14 cellular contexts compared by ENCODE assay signal in the genomic region with DNA sequence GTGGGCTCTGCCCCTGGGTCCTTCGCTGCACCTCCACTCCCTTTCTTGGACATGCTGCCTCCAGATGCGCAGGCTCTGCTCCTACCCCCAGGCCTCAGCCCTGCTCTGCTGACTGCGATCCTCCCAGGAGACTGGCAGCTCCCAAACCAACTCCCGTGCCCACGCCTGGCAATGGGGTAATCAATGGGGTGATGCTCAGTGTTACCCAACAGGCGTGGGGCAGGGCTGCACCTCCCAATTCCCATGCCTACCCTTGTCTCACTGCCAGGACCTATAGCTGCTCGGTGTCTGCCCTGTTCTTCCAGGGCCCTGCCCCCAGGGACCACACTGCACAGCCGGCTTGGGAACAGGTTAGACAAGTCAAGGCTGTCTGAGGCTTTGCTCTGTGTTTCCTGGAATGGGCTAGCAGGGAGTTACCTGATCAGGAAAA. TPM values are rescaled to one million over a fixed set of nuclear protein-coding genes. Genes with fewer than 3 reads are reported as not detected.
A peak's percentile ranks its signal among the peaks of the same experiment; 100 is the strongest.
DNase-seq lines count a peak whose midpoint lies in the region; ATAC-seq and TF ChIP-seq lines count a peak whose summit lies in the region.
"Had no signal": no experiment of that assay in that cellular context is flagged by ENCODE, and none has a peak within 500 bp of the region (broad histone marks: within the 10 kb centered on the region; RNA-seq: fewer than 3 reads in every experiment).

A gene with protein sequence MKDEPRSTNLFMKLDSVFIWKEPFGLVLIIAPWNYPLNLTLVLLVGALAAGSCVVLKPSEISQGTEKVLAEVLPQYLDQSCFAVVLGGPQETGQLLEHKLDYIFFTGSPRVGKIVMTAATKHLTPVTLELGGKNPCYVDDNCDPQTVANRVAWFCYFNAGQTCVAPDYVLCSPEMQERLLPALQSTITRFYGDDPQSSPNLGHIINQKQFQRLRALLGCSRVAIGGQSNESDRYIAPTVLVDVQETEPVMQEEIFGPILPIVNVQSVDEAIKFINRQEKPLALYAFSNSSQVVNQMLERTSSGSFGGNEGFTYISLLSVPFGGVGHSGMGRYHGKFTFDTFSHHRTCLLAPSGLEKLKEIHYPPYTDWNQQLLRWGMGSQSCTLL (minus strand): TSS at position 182 of the 430 bp plus-strand sequence. CDS start 7,688 bp downstream, outside the sequence.

- ATAC-seq in upper lobe of left lung (ENCODE audit: low FRiP score in 2 of 2), result peak; percentile 44 to 76
- ATAC-seq in activated T-cell treated with anti-CD3 and anti-CD28 coated beads, Interleukin-2, amount 50 U/mL, for 72 hours (replicated peaks in 1 of 2), result no peak
- ATAC-seq: left cardiac atrium had no signal

- no peak within 1 kb of the TSS for H3K4ac ChIP-seq in mesendoderm (ENCODE audit: low read depth, low read length)

- no peak within 1 kb of the TSS for H3K18ac ChIP-seq in mesendoderm (ENCODE audit: low read length)

- H3K79me2 ChIP-seq in mesendoderm (ENCODE audit: control insufficient read depth, insufficient read depth, low read length), result no peaks in the 10 kb centered on the region

- H3K27me3 ChIP-seq in colonic mucosa, result no peaks in the 10 kb centered on the region
- no peaks in the 10 kb centered on the region for H3K27me3 ChIP-seq in mesendoderm (ENCODE audit: insufficient read depth, low read length, poor library complexity)
- H3K27me3 ChIP-seq in upper lobe of left lung, result no peaks in the 10 kb centered on the region
- H3K27me3 ChIP-seq in ascending aorta, result no peaks in the 10 kb centered on the region
- H3K27me3 ChIP-seq: neural progenitor cell had no signal

- no peaks in the 10 kb centered on the region for H3K36me3 Mint-ChIP-seq in activated T-cell treated with anti-CD3 and anti-CD28 coated beads, Interleukin-2, amount 50 U/mL, for 72 hours (ENCODE audit: insufficient read depth in 2 of 2)
- H3K36me3 Mint-ChIP-seq: neural progenitor cell had no signal

- no peak within 1 kb of the TSS for H3K27ac Mint-ChIP-seq in activated T-cell treated with anti-CD3 and anti-CD28 coated beads, Interleukin-2, amount 50 U/mL, for 72 hours
- H3K27ac Mint-ChIP-seq: neural progenitor cell had no signal

- peak within 1 kb of the TSS; percentile 30 for H3K56ac ChIP-seq in mesendoderm (ENCODE audit: low read length)

- TF ChIP-seq EP300 in upper lobe of left lung (IDR thresholded peaks at IDR 0.05), result no peak

- H4K5ac ChIP-seq in mesendoderm (ENCODE audit: low read length), result no peak within 1 kb of the TSS

- DNase-seq in NCI-H2196 (lab: John Stamatoyannopoulos, UW; ENCODE audit: unreplicated experiment) (peak; percentile 11), NCI-H2196 treated with DMSO at 0.1 percent for 48 hours (lab: John Stamatoyannopoulos, UW; ENCODE audit: unreplicated experiment) (no peak), colonic mucosa (peak; percentile 89), mesendoderm (peak; percentile 72), upper lobe of left lung (peak in 1 of 2 donors; percentile 83), SW480 (ENCODE audit: low spot score) (no peak), ascending aorta (ENCODE audit: low spot score in 2 of 2) (no peak)
- DNase-seq in activated T-cell treated with anti-CD3 and anti-CD28 coated beads, Interleukin-2, amount 50 U/mL, for 72 hours, result no peak
- DNase-seq: activated CD4-positive, alpha-beta T cell treated with anti-CD3 and anti-CD28 coated beads for 4 hours; left cardiac atrium; NCI-H1436 had no signal

- no peak within 1 kb of the TSS for H2BK120ac ChIP-seq in mesendoderm (ENCODE audit: low read depth, low read length)

- no peak within 1 kb of the TSS for H3K23ac ChIP-seq in mesendoderm (ENCODE audit: low read length)

- no peak within 1 kb of the TSS for H2BK5ac ChIP-seq in mesendoderm (ENCODE audit: low read length)

- H3K4me2 ChIP-seq in mesendoderm (ENCODE audit: low read length), result no peak within 1 kb of the TSS
- H3K4me2 ChIP-seq: neural progenitor cell had no signal

- no peaks in the 10 kb centered on the region for H3K79me1 ChIP-seq in mesendoderm (ENCODE audit: low read length)

- TF ChIP-seq POLR2A in upper lobe of left lung (IDR thresholded peaks at IDR 0.05), result peak in 1 of 4 donors; percentile 8

- H3K9me3 Mint-ChIP-seq in activated T-cell treated with anti-CD3 and anti-CD28 coated beads, Interleukin-2, amount 50 U/mL, for 72 hours, result peaks cover 2 to 3% of the 10 kb centered on the region in 2 donors

- no peak within 1 kb of the TSS for H4K8ac ChIP-seq in mesendoderm (ENCODE audit: low read depth, low read length)

- H3K4me3 ChIP-seq in colonic mucosa (no peak within 1 kb of the TSS), mesendoderm (ENCODE audit: low read length) (no peak within 1 kb of the TSS), upper lobe of left lung (no peak within 1 kb of the TSS), ascending aorta (no peak within 1 kb of the TSS)
- H3K4me3 ChIP-seq: neural progenitor cell, thoracic aorta had no signal

- no peak within 1 kb of the TSS for H2BK15ac ChIP-seq in mesendoderm (replicated peaks; ENCODE audit: low read depth)

- no CpG with 5 or more reads among the region's 8 CpGs for WGBS in mesendoderm (ENCODE audit: extremely low coverage, insufficient coverage, low lambda C conversion rate)
- 71 to 73% methylated on average over 3 to 8 of the region's 8 CpGs for WGBS in upper lobe of left lung, 2 donors

- H3K4me3 Mint-ChIP-seq in activated T-cell treated with anti-CD3 and anti-CD28 coated beads, Interleukin-2, amount 50 U/mL, for 72 hours, result no peak within 1 kb of the TSS
- H3K4me3 Mint-ChIP-seq: neural progenitor cell had no signal

- H2AK5ac ChIP-seq in mesendoderm (ENCODE audit: low read length), result no peak within 1 kb of the TSS

- peaks cover 11% of the 10 kb centered on the region for H3K4me1 ChIP-seq in colonic mucosa
- no peaks in the 10 kb centered on the region for H3K4me1 ChIP-seq in mesendoderm (ENCODE audit: control insufficient read depth, low read depth, low read length)
- H3K4me1 ChIP-seq in upper lobe of left lung, result peaks cover 0 to 6% (median 5%) of the 10 kb centered on the region in 4 donors
- H3K4me1 ChIP-seq in ascending aorta, result no peaks in the 10 kb centered on the region
- H3K4me1 ChIP-seq: neural progenitor cell had no signal

- H3K4me1 Mint-ChIP-seq in activated T-cell treated with anti-CD3 and anti-CD28 coated beads, Interleukin-2, amount 50 U/mL, for 72 hours (ENCODE audit: low read depth), result no peaks in the 10 kb centered on the region
- H3K4me1 Mint-ChIP-seq: neural progenitor cell had no signal

- H3K9me3 ChIP-seq in colonic mucosa (no peaks in the 10 kb centered on the region), upper lobe of left lung (no peaks in the 10 kb centered on the region), ascending aorta (no peaks in the 10 kb centered on the region)
- H3K9me3 ChIP-seq: thoracic aorta had no signal

- TF ChIP-seq CTCF in colonic mucosa (IDR thresholded peaks at IDR 0.05) (no peak), upper lobe of left lung (IDR thresholded peaks at IDR 0.05) (no peak), ascending aorta (IDR thresholded peaks at IDR 0.05) (no peak)

- peaks cover 10% of the 10 kb centered on the region for H3K27me3 Mint-ChIP-seq in activated T-cell treated with anti-CD3 and anti-CD28 coated beads, Interleukin-2, amount 50 U/mL, for 72 hours (ENCODE audit: low read depth)

- H3K27ac ChIP-seq in colonic mucosa (peak within 1 kb of the TSS; percentile 50), mesendoderm (ENCODE audit: low read depth, low read length) (no peak within 1 kb of the TSS), upper lobe of left lung (peak within 1 kb of the TSS; percentile 22 to 71 (median 25)), ascending aorta (no peak within 1 kb of the TSS)
- H3K27ac ChIP-seq: neural progenitor cell, thoracic aorta had no signal

- H3K36me3 ChIP-seq in colonic mucosa, result no peaks in the 10 kb centered on the region
- H3K36me3 ChIP-seq in mesendoderm (ENCODE audit: control insufficient read depth, insufficient read depth, low read length), result no peaks in the 10 kb centered on the region
- no peaks in the 10 kb centered on the region for H3K36me3 ChIP-seq in upper lobe of left lung
- no peaks in the 10 kb centered on the region for H3K36me3 ChIP-seq in ascending aorta
- H3K36me3 ChIP-seq: neural progenitor cell, thoracic aorta had no signal

- H3K9ac ChIP-seq in colonic mucosa (ENCODE audit: low read depth in 2 of 2, low read length in 2 of 2), result peak within 1 kb of the TSS in 1 of 2 donors; percentile 42
- H3K9ac ChIP-seq in mesendoderm (ENCODE audit: low read length), result no peak within 1 kb of the TSS
- H3K9ac ChIP-seq: neural progenitor cell had no signal

- intact Hi-C loops in colonic mucosa (cut with DNase I), result loop anchor here (10.0 kb wide), 1 partner anchor 50 kb away; no protein-coding TSS in a partner anchor
- intact Hi-C loops in ascending aorta (cut with DNase I), result no loop called here

RNA-seq across cellular contexts. Expression of the gene that starts here (rescaled TPM):
- total RNA-seq in colonic mucosa (under 1 TPM; 0.08 to 0.89 TPM), upper lobe of left lung (1 to 10 TPM in 2 of 6 donors, under 1 TPM in 3, not detected in 1; 0.30 to 6.4 (median 0.86) TPM), ascending aorta (not detected)
- polyA plus RNA-seq in mesendoderm (2013, experiment 1 of 2), result 0.11 TPM
- polyA plus RNA-seq in mesendoderm (2013, experiment 2 of 2), result 0.15 TPM
- total RNA-seq in activated T-cell treated with anti-CD3 and anti-CD28 coated beads, Interleukin-2, amount 50 U/mL, for 72 hours, result not detected
- total RNA-seq: astrocyte, left cardiac atrium, thoracic aorta had no signal

Comparison
In these comparisons a context has a peak if more than half of its experiments do, and no peak if none do; other contexts are left out.
1. DNase-seq: peak in NCI-H2196 (single experiment) and mesendoderm (single experiment); none in NCI-H2196 treated with DMSO at 0.1 percent for 48 hours (single experiment), SW480 (single experiment), activated T-cell treated with anti-CD3 and anti-CD28 coated beads, Interleukin-2, amount 50 U/mL, for 72 hours (0 of 2) and ascending aorta (0 of 2).
2. Peak in DNase-seq and H3K27ac ChIP-seq in colonic mucosa; RNA of the gene not detected or under 1 TPM.
3. H3K27ac ChIP-seq: peak in upper lobe of left lung (4 of 4); none in mesendoderm (single experiment) and ascending aorta (0 of 2).
4. ATAC-seq: peak in upper lobe of left lung (2 of 2); none in activated T-cell treated with anti-CD3 and anti-CD28 coated beads, Interleukin-2, amount 50 U/mL, for 72 hours (0 of 2).